In genomic region chr12:93549174-93549573, GRCh38 we compare ENCODE assay signal across 16 cellular contexts. TPM values are rescaled to one million over a fixed set of nuclear protein-coding genes. Genes with fewer than 3 reads are reported as not detected.
A peak's percentile ranks its signal among the peaks of the same experiment; 100 is the strongest.
DNase-seq lines count a peak whose midpoint lies in the region; ATAC-seq and TF ChIP-seq lines count a peak whose summit lies in the region.
"Had no signal": no experiment of that assay in that cellular context is flagged by ENCODE, and none has a peak within 500 bp of the region (broad histone marks: within the 10 kb centered on the region; RNA-seq: fewer than 3 reads in every experiment).

No MANE protein-coding gene starts in this region.

- H2AFZ ChIP-seq in trophoblast cell (ENCODE audit: insufficient read depth, low read length, poor library complexity), result no peak overlapping the region

- TF ChIP-seq CTCF in body of pancreas (IDR thresholded peaks at IDR 0.05), result no peak
- no peak for TF ChIP-seq CTCF in tibial artery (IDR thresholded peaks at IDR 0.05)

- no peak overlapping the region for H4K91ac ChIP-seq in trophoblast cell (ENCODE audit: low read depth, low read length)

- H3K36me3 ChIP-seq in SK-N-MC (ENCODE audit: insufficient read depth, low read length), result no peaks in the 10 kb centered on the region
- no peaks in the 10 kb centered on the region for H3K36me3 ChIP-seq in body of pancreas (replicated peaks in 1 of 2; ENCODE audit: insufficient read depth in 1 of 2, low read depth in 2 of 2)
- no peaks in the 10 kb centered on the region for H3K36me3 ChIP-seq in tibial artery
- H3K36me3 ChIP-seq in trophoblast cell (ENCODE audit: control insufficient read depth in 1 of 2, insufficient read depth in 2 of 2, low read length in 2 of 2), result no peaks in the 10 kb centered on the region
- H3K36me3 ChIP-seq: HAP-1 had no signal

- no peaks in the 10 kb centered on the region for H3K9me3 Mint-ChIP-seq in activated CD4-positive, alpha-beta T cell treated with anti-CD3 and anti-CD28 coated beads, Interleukin-2, amount 10 ng/mL, durations not matched to agents 24 days and 14 days
- H3K9me3 Mint-ChIP-seq: CD4-positive, alpha-beta T cell had no signal

- H2BK5ac ChIP-seq in trophoblast cell (ENCODE audit: low read depth, low read length, poor library complexity), result no peak overlapping the region

- H3K9me3 ChIP-seq in SK-N-MC (ENCODE audit: low read depth, low read length), result no peaks in the 10 kb centered on the region
- no peaks in the 10 kb centered on the region for H3K9me3 ChIP-seq in body of pancreas
- H3K9me3 ChIP-seq in tibial artery, result no peaks in the 10 kb centered on the region
- no peaks in the 10 kb centered on the region for H3K9me3 ChIP-seq in trophoblast cell (ENCODE audit: insufficient read depth, low read depth, low read length)
- H3K9me3 ChIP-seq: A549, HAP-1 had no signal

- H3K27me3 ChIP-seq in body of pancreas (no peaks in the 10 kb centered on the region), tibial artery (no peaks in the 10 kb centered on the region), trophoblast cell (ENCODE audit: insufficient read depth, low read length) (no peaks in the 10 kb centered on the region)

- ATAC-seq in body of pancreas, result no peak
- ATAC-seq: A549 had no signal

- no peak for TF ChIP-seq POLR2A in body of pancreas (IDR thresholded peaks at IDR 0.05)

- H3K9ac ChIP-seq in SK-N-MC (ENCODE audit: insufficient read length) (no peak overlapping the region), trophoblast cell (ENCODE audit: low read length) (no peak overlapping the region)

- H4K8ac ChIP-seq in trophoblast cell (ENCODE audit: low read depth, low read length), result no peak overlapping the region

- H3K79me1 ChIP-seq in trophoblast cell (ENCODE audit: low read length), result no peaks in the 10 kb centered on the region

- no peak overlapping the region for H3K4me2 ChIP-seq in trophoblast cell (ENCODE audit: low read length)
- H3K4me2 ChIP-seq: A549 had no signal

- no peak overlapping the region for H3K4ac ChIP-seq in trophoblast cell (ENCODE audit: low read depth, low read length)

- H3K4me3 Mint-ChIP-seq in activated CD4-positive, alpha-beta T cell treated with anti-CD3 and anti-CD28 coated beads, Interleukin-2, amount 10 ng/mL, durations not matched to agents 24 days and 14 days, result no peak overlapping the region
- H3K4me3 Mint-ChIP-seq: CD4-positive, alpha-beta T cell had no signal

- no peak overlapping the region for H2BK12ac ChIP-seq in trophoblast cell (ENCODE audit: low read length)

- intact Hi-C loops in activated CD4-positive, alpha-beta T cell treated with anti-CD3 and anti-CD28 coated beads, Interleukin-2, amount 10 ng/mL, durations not matched to agents 24 days and 14 days (cut with micrococcal nuclease), result no loop called here
- intact Hi-C loops in body of pancreas (cut with DNase I) (no loop called here), tibial artery (cut with DNase I; ENCODE audit: low total_unique reads) (no loop called here)

- H3K4me3 ChIP-seq in SK-N-MC, result no peak overlapping the region
- no peak overlapping the region for H3K4me3 ChIP-seq in body of pancreas
- H3K4me3 ChIP-seq in tibial artery, result no peak overlapping the region
- no peak overlapping the region for H3K4me3 ChIP-seq in trophoblast cell (ENCODE audit: low read depth, low read length)
- H3K4me3 ChIP-seq: A549, HAP-1 had no signal

- H3K27me3 Mint-ChIP-seq in activated CD4-positive, alpha-beta T cell treated with anti-CD3 and anti-CD28 coated beads, Interleukin-2, amount 10 ng/mL, durations not matched to agents 24 days and 14 days, result no peaks in the 10 kb centered on the region
- H3K27me3 Mint-ChIP-seq: CD4-positive, alpha-beta T cell had no signal

- H3K18ac ChIP-seq in trophoblast cell (ENCODE audit: low read length), result no peak overlapping the region

- no peak overlapping the region for H3K27ac Mint-ChIP-seq in activated CD4-positive, alpha-beta T cell treated with anti-CD3 and anti-CD28 coated beads, Interleukin-2, amount 10 ng/mL, durations not matched to agents 24 days and 14 days
- H3K27ac Mint-ChIP-seq: CD4-positive, alpha-beta T cell had no signal

- H2BK120ac ChIP-seq in trophoblast cell (ENCODE audit: insufficient read depth, low read length, poor library complexity), result no peak overlapping the region

- H3K79me2 ChIP-seq in trophoblast cell (ENCODE audit: control insufficient read depth, insufficient read depth, low read length, poor library complexity), result no peaks in the 10 kb centered on the region

- H3K4me1 Mint-ChIP-seq in activated CD4-positive, alpha-beta T cell treated with anti-CD3 and anti-CD28 coated beads, Interleukin-2, amount 10 ng/mL, durations not matched to agents 24 days and 14 days, result peaks cover 5% of the 10 kb centered on the region

- peaks cover 10% of the 10 kb centered on the region for H3K36me3 Mint-ChIP-seq in activated CD4-positive, alpha-beta T cell treated with anti-CD3 and anti-CD28 coated beads, Interleukin-2, amount 10 ng/mL, durations not matched to agents 24 days and 14 days (ENCODE audit: low read depth)

- no peak overlapping the region for H3K23ac ChIP-seq in trophoblast cell (ENCODE audit: low read length)

- H3K14ac ChIP-seq in trophoblast cell (ENCODE audit: low read length), result no peak overlapping the region

- peak; percentile 27 for DNase-seq in activated CD4-positive, alpha-beta T cell treated with anti-CD3 and anti-CD28 coated beads, Interleukin-2, amount 10 ng/mL, durations not matched to agents 24 days and 14 days
- no peak for DNase-seq in activated CD4-positive, alpha-beta T cell treated with anti-CD3 and anti-CD28 coated beads, Interleukin-2, amount 50 U/mL, for 48 hours
- no peak for DNase-seq in SK-N-MC (ENCODE audit: low read depth, low spot score)
- peak; percentile 37 for DNase-seq in islet precursor cell
- no peak for DNase-seq in body of pancreas
- no peak for DNase-seq in tibial artery
- DNase-seq in trophoblast cell, result no peak
- DNase-seq: AML-193; CD4-positive, alpha-beta T cell; DMS153; DMS79; GF-D8 had no signal

- H3K4me1 ChIP-seq in body of pancreas (no peaks in the 10 kb centered on the region), tibial artery (no peaks in the 10 kb centered on the region), trophoblast cell (ENCODE audit: control insufficient read depth in 1 of 2, insufficient read depth in 2 of 2, low read length in 2 of 2) (no peaks in the 10 kb centered on the region)
- H3K4me1 ChIP-seq: A549 had no signal

- 85 to 89% methylated on average over 4 to 5 of the region's 6 CpGs for WGBS in body of pancreas, 2 donors
- WGBS in trophoblast cell (ENCODE audit: extremely low coverage, insufficient coverage, insufficient read length), result no CpG with 5 or more reads among the region's 6 CpGs

- no peak overlapping the region for H2AK5ac ChIP-seq in trophoblast cell (ENCODE audit: low read length)

- no peak overlapping the region for H4K12ac ChIP-seq in trophoblast cell (ENCODE audit: low read depth, low read length)

- peak overlapping the region; percentile 89; the same call in 1 of the 2 replicates for H3K27ac ChIP-seq in SK-N-MC
- H3K27ac ChIP-seq in body of pancreas, result no peak overlapping the region
- no peak overlapping the region for H3K27ac ChIP-seq in tibial artery
- no peak overlapping the region for H3K27ac ChIP-seq in trophoblast cell (ENCODE audit: low read depth, low read length)
- H3K27ac ChIP-seq: 22Rv1, A549, C4-2B had no signal

RNA-seq across cellular contexts. Expression of gene SOCS2, which starts 23.3 kb away (rescaled TPM):
- 11.5 and 16.5 TPM in 2 replicates for total RNA-seq in activated CD4-positive, alpha-beta T cell treated with anti-CD3 and anti-CD28 coated beads, Interleukin-2, amount 10 ng/mL, durations not matched to agents 24 days and 14 days
- 10 to 100 TPM; 16.3 to 50.4 TPM for total RNA-seq in body of pancreas
- 13.0 and 14.5 TPM in 2 replicates for polyA plus RNA-seq in trophoblast cell (2013)

Comparison
In these comparisons a context has a peak if more than half of its experiments do, and no peak if none do; other contexts are left out.
1. DNase-seq: peak in activated CD4-positive, alpha-beta T cell treated with anti-CD3 and anti-CD28 coated beads, Interleukin-2, amount 10 ng/mL, durations not matched to agents 24 days and 14 days (single experiment) and islet precursor cell (single experiment); none in activated CD4-positive, alpha-beta T cell treated with anti-CD3 and anti-CD28 coated beads, Interleukin-2, amount 50 U/mL, for 48 hours (0 of 2), SK-N-MC (single experiment), body of pancreas (0 of 4), tibial artery (0 of 2) and trophoblast cell (0 of 2).